Comparison of ENCODE assay signal across 1 cellular context in genomic region chr3:196080997-196081833, GRCh38.
TF ChIP-seq lines count a peak whose summit lies in the region.

No MANE protein-coding gene starts in this region.

TF ChIP-seq in HepG2, 621 proteins besides CTCF, POLR2A, EP300 and RAD21 (continued from another document and continues in another):
- TF ChIP-seq E2F1 (CRISPR knock-in tag; IDR thresholded peaks at IDR 0.05) = no peak
- TF ChIP-seq ZNF367 (CRISPR knock-in tag; IDR thresholded peaks at IDR 0.05; ENCODE audit: borderline replicate concordance) = no peak
- TF ChIP-seq U2AF2 (IDR thresholded peaks at IDR 0.05; ENCODE audit: low read depth, low read length) = no peak
- TF ChIP-seq IKZF5 (CRISPR knock-in tag; IDR thresholded peaks at IDR 0.05) = no peak; the same call in 1 of the 2 replicates
- no peak for TF ChIP-seq AGO1 (IDR thresholded peaks at IDR 0.05; ENCODE audit: low read depth, low read length, poor library complexity, severe bottlenecking)
- TF ChIP-seq ZNF788 (CRISPR knock-in tag; IDR thresholded peaks at IDR 0.05; ENCODE audit: borderline replicate concordance) = no peak
- no peak for TF ChIP-seq ZNF317 (CRISPR knock-in tag; IDR thresholded peaks at IDR 0.05)
- no peak; the same call in 1 of the 2 replicates for TF ChIP-seq GTF3A (CRISPR knock-in tag; conservative IDR thresholded peaks at IDR 0.05)
- no peak for TF ChIP-seq ZNF619 (CRISPR knock-in tag; IDR thresholded peaks at IDR 0.05)
- no peak for TF ChIP-seq RNF219 (CRISPR knock-in tag; IDR thresholded peaks at IDR 0.05)
- no peak for TF ChIP-seq TRIM24 (CRISPR knock-in tag; IDR thresholded peaks at IDR 0.05)
- no peak for TF ChIP-seq ZNF10 (CRISPR knock-in tag; IDR thresholded peaks at IDR 0.05; ENCODE audit: borderline replicate concordance, low read depth)
- TF ChIP-seq AHDC1 (CRISPR knock-in tag; IDR thresholded peaks at IDR 0.05; ENCODE audit: borderline replicate concordance) = no peak
- TF ChIP-seq FOXJ3 (CRISPR knock-in tag; IDR thresholded peaks at IDR 0.05; ENCODE audit: borderline replicate concordance) = no peak
- TF ChIP-seq ZBTB42 (CRISPR knock-in tag; IDR thresholded peaks at IDR 0.05) = no peak
- TF ChIP-seq ZBTB14 (CRISPR knock-in tag; IDR thresholded peaks at IDR 0.05) = no peak
- TF ChIP-seq ZNF281 (CRISPR knock-in tag; IDR thresholded peaks at IDR 0.05; ENCODE audit: borderline replicate concordance) = no peak
- TF ChIP-seq ISX (CRISPR knock-in tag; conservative IDR thresholded peaks at IDR 0.05) = no peak
- no peak for TF ChIP-seq THYN1 (CRISPR knock-in tag; IDR thresholded peaks at IDR 0.05; ENCODE audit: borderline replicate concordance, low read depth)
- 0 out of 2 replicates have a peak, but pooled peaks have one; percentile 7 for TF ChIP-seq EEA1 (CRISPR knock-in tag; IDR thresholded peaks at IDR 0.05; ENCODE audit: borderline replicate concordance)
- no peak for TF ChIP-seq ZKSCAN5 (CRISPR knock-in tag; IDR thresholded peaks at IDR 0.05)
- TF ChIP-seq ZNF800 (CRISPR knock-in tag; IDR thresholded peaks at IDR 0.05) = peak; percentile 83
- TF ChIP-seq ZNF326 (CRISPR knock-in tag; IDR thresholded peaks at IDR 0.05; ENCODE audit: borderline replicate concordance) = no peak
- no peak for TF ChIP-seq ZNF225 (CRISPR knock-in tag; IDR thresholded peaks at IDR 0.05)
- TF ChIP-seq SP5 (CRISPR knock-in tag; IDR thresholded peaks at IDR 0.05; ENCODE audit: borderline replicate concordance, low read depth) = no peak
- no peak for TF ChIP-seq SRF (IDR thresholded peaks at IDR 0.05; ENCODE audit: low read depth, low read length)
- no peak for TF ChIP-seq KLF13 (CRISPR knock-in tag; IDR thresholded peaks at IDR 0.05)
- TF ChIP-seq ZNF543 (CRISPR knock-in tag; IDR thresholded peaks at IDR 0.05) = no peak
- no peak for TF ChIP-seq GPBP1L1 (CRISPR knock-in tag; IDR thresholded peaks at IDR 0.05)
- TF ChIP-seq MLLT10 (CRISPR knock-in tag; IDR thresholded peaks at IDR 0.05) = no peak
- no peak for TF ChIP-seq SMAD1 (CRISPR knock-in tag; IDR thresholded peaks at IDR 0.05; ENCODE audit: borderline replicate concordance, low read depth)
- no peak for TF ChIP-seq BRD4 (CRISPR knock-in tag; IDR thresholded peaks at IDR 0.05)
- TF ChIP-seq DPF2 (CRISPR knock-in tag; IDR thresholded peaks at IDR 0.05; ENCODE audit: borderline replicate concordance, low read depth) = no peak
- TF ChIP-seq TFAP4 (IDR thresholded peaks at IDR 0.05; ENCODE audit: borderline replicate concordance, low read depth) = peak; percentile 63; the same call in 1 of the 2 replicates
- TF ChIP-seq ASH2L (IDR thresholded peaks at IDR 0.05; ENCODE audit: insufficient read length, low read depth, low read length) = no peak
- no peak for TF ChIP-seq RBAK (CRISPR knock-in tag; IDR thresholded peaks at IDR 0.05)
- TF ChIP-seq ZNF549 (CRISPR knock-in tag; IDR thresholded peaks at IDR 0.05) = no peak
- TF ChIP-seq CREM (IDR thresholded peaks at IDR 0.05) = no peak
- TF ChIP-seq CREM (CRISPR knock-in tag; IDR thresholded peaks at IDR 0.05) = no peak
